In the genomic region with DNA sequence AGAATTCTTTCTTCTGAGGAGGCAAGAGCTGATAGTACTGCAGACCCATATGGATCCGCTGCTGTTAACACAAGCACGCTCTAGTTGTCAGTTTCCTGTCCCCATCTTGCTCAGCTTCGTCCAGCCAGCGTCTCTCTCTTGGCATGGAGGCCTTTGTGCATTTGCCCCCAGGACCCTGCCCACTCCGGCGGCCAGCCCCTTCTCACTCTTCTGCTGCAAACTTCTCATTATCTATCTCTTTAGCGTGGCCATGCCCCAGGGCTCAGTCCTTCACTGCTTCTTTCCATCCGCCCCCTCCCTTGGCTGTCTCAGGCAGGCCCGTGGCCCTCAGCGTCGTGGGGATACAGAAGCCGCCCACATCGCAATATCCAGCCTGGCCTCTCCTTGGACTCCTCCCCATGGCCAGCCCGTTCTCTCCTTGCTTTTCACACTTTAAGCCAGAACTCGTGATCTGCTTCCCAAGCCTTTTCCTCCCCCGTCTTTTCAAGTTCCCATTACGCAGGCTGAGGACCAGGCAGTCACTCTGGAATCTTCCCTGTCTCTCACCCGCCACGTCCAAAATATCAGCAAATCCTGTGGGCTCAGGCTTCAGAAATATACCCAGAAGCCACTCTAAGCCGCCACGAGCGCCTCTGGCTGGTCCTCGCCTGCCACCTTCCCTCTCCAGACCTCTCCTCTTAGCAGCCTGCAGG, we compare ENCODE assay signal across 14 cellular contexts.
A peak's percentile ranks its signal among the peaks of the same experiment; 100 is the strongest.
DNase-seq lines count a peak whose midpoint lies in the region; ATAC-seq and TF ChIP-seq lines count a peak whose summit lies in the region.
"Had no signal": no experiment of that assay in that cellular context is flagged by ENCODE, and none has a peak within 500 bp of the region (broad histone marks: within the 10 kb centered on the region; RNA-seq: fewer than 3 reads in every experiment).

No MANE protein-coding gene starts in this region.

- no peak overlapping the region for H3K4me3 Mint-ChIP-seq in activated naive CD4-positive, alpha-beta T cell treated with anti-CD3 and anti-CD28 coated beads, Interleukin-2, amount 10 ng/mL, durations not matched to agents 7 days and 5 days
- no peak overlapping the region for H3K4me3 Mint-ChIP-seq in T-cell
- H3K4me3 Mint-ChIP-seq: activated naive CD8-positive, alpha-beta T cell had no signal

- H3K27me3 ChIP-seq in heart right ventricle = no peaks in the 10 kb centered on the region
- H3K27me3 ChIP-seq in osteoblast (ENCODE audit: insufficient read depth, low read length) = no peaks in the 10 kb centered on the region
- no peaks in the 10 kb centered on the region for H3K27me3 ChIP-seq in vagina
- H3K27me3 ChIP-seq: upper lobe of right lung had no signal

- POLR2A ChIA-PET in T-cell (lab: Charles Lee) = no interaction called here

- H3K36me3 ChIP-seq in heart right ventricle (no peaks in the 10 kb centered on the region), osteoblast (ENCODE audit: insufficient read depth, low read length) (no peaks in the 10 kb centered on the region), vagina (no peaks in the 10 kb centered on the region)
- H3K36me3 ChIP-seq: esophagus squamous epithelium, upper lobe of right lung had no signal

- H3K9me3 Mint-ChIP-seq in activated naive CD4-positive, alpha-beta T cell treated with anti-CD3 and anti-CD28 coated beads, Interleukin-2, amount 10 ng/mL, durations not matched to agents 7 days and 5 days = no peaks in the 10 kb centered on the region
- no peaks in the 10 kb centered on the region for H3K9me3 Mint-ChIP-seq in T-cell

- peak overlapping the region; percentile 6 for H3K27ac Mint-ChIP-seq in activated naive CD4-positive, alpha-beta T cell treated with anti-CD3 and anti-CD28 coated beads, Interleukin-2, amount 10 ng/mL, durations not matched to agents 7 days and 5 days
- H3K27ac Mint-ChIP-seq in T-cell = no peak overlapping the region
- H3K27ac Mint-ChIP-seq: activated naive CD8-positive, alpha-beta T cell had no signal

- intact Hi-C loops in heart right ventricle (cut with DNase I) = loop anchor here in 1 of 10 donors (5.0 kb wide), 1 partner anchor 34 kb away; no protein-coding TSS in a partner anchor
- intact Hi-C loops in vagina (cut with DNase I) = loop anchor here (10.0 kb wide), 1 partner anchor 69 kb away; a partner anchor contains a TSS

- no peaks in the 10 kb centered on the region for H3K79me2 ChIP-seq in osteoblast (ENCODE audit: insufficient read depth, low read length)

- H3K27ac ChIP-seq in heart right ventricle = peak overlapping the region in 8 of 10 donors; percentile 46 to 88 (median 61)
- H3K27ac ChIP-seq in osteoblast (ENCODE audit: low read depth, low read length) = no peak overlapping the region
- H3K27ac ChIP-seq in vagina = peak overlapping the region; percentile 84
- H3K27ac ChIP-seq: A549, upper lobe of right lung had no signal

- H3K4me1 ChIP-seq in heart right ventricle (peaks cover 33 to 74% (median 64%) of the 10 kb centered on the region in 9 donors), osteoblast (ENCODE audit: insufficient read depth, low read length) (peaks cover 18% of the 10 kb centered on the region), vagina (peaks cover 57% of the 10 kb centered on the region)
- H3K4me1 ChIP-seq: A549 had no signal

- no peak for DNase-seq in activated naive CD4-positive, alpha-beta T cell treated with anti-CD3 and anti-CD28 coated beads, Interleukin-2, amount 10 ng/mL, durations not matched to agents 7 days and 5 days
- DNase-seq in activated naive CD4-positive, alpha-beta T cell treated with Interleukin-2 at 50 U/mL for 16 hours = no peak
- DNase-seq in heart right ventricle (peak; percentile 47 to 73), osteoblast (ENCODE audit: insufficient read length, low spot score, missing footprints) (peak; percentile 89), vagina (ENCODE audit: extremely low spot score in 2 of 2) (peak; percentile 87 to 95), T-cell (no peak)
- no peak for DNase-seq in NK-92 treated with Interleukin-12 subunit alpha and Interleukin-12 subunit beta, amount 100 ng/mL, for 24 hours (lab: John Stamatoyannopoulos, UW)
- DNase-seq: esophagus squamous epithelium, NCI-H1417, NCI-H526 treated with DMSO at 0.1 percent for 48 hours, upper lobe of right lung had no signal

- H2AFZ ChIP-seq in osteoblast (ENCODE audit: low read length) = peak overlapping the region; percentile 51

- 67 to 70% methylated on average over 23 of the region's 23 CpGs for WGBS in heart right ventricle, 2 donors

- no peaks in the 10 kb centered on the region for H3K4me1 Mint-ChIP-seq in activated naive CD4-positive, alpha-beta T cell treated with anti-CD3 and anti-CD28 coated beads, Interleukin-2, amount 10 ng/mL, durations not matched to agents 7 days and 5 days
- H3K4me1 Mint-ChIP-seq in T-cell = no peaks in the 10 kb centered on the region

- no peaks in the 10 kb centered on the region for H4K20me1 ChIP-seq in osteoblast (ENCODE audit: insufficient read depth, low read length)

- no peak overlapping the region for H3K4me2 ChIP-seq in osteoblast (ENCODE audit: insufficient read depth, low read length)
- H3K4me2 ChIP-seq: A549 had no signal

- H3K9me3 ChIP-seq in heart right ventricle (no peaks in the 10 kb centered on the region), osteoblast (ENCODE audit: low read depth, low read length) (no peaks in the 10 kb centered on the region), vagina (no peaks in the 10 kb centered on the region)
- H3K9me3 ChIP-seq: A549, esophagus squamous epithelium, upper lobe of right lung had no signal

- no peak for TF ChIP-seq POLR2A in vagina (IDR thresholded peaks at IDR 0.05)

- no peaks in the 10 kb centered on the region for H3K36me3 Mint-ChIP-seq in activated naive CD4-positive, alpha-beta T cell treated with anti-CD3 and anti-CD28 coated beads, Interleukin-2, amount 10 ng/mL, durations not matched to agents 7 days and 5 days
- no peaks in the 10 kb centered on the region for H3K36me3 Mint-ChIP-seq in T-cell
- H3K36me3 Mint-ChIP-seq: activated naive CD8-positive, alpha-beta T cell had no signal

- H3K27me3 Mint-ChIP-seq in activated naive CD4-positive, alpha-beta T cell treated with anti-CD3 and anti-CD28 coated beads, Interleukin-2, amount 10 ng/mL, durations not matched to agents 7 days and 5 days = peaks cover 36% of the 10 kb centered on the region
- no peaks in the 10 kb centered on the region for H3K27me3 Mint-ChIP-seq in T-cell
- H3K27me3 Mint-ChIP-seq: activated naive CD8-positive, alpha-beta T cell had no signal

- H3K4me3 ChIP-seq in heart right ventricle (no peak overlapping the region), osteoblast (ENCODE audit: insufficient read depth, low read length) (no peak overlapping the region), vagina (no peak overlapping the region)
- H3K4me3 ChIP-seq: A549, esophagus squamous epithelium, upper lobe of right lung had no signal

- ATAC-seq in heart right ventricle (peak in 7 of 8 donors; percentile 53 to 65 (median 59)), HG02852 (IDR thresholded peaks at IDR 0.05; ENCODE audit: unreplicated experiment) (no peak), T-cell (replicated peaks in 1 of 4) (no peak)
- ATAC-seq: A549, upper lobe of right lung had no signal

- CTCF ChIA-PET in activated naive CD4-positive, alpha-beta T cell treated with anti-CD3 and anti-CD28 coated beads, Interleukin-2, amount 10 ng/mL, durations not matched to agents 7 days and 5 days (lab: Charles Lee) = no interaction called here
- CTCF ChIA-PET in T-cell (lab: Charles Lee) = no interaction called here

- TF ChIP-seq CTCF in heart right ventricle (IDR thresholded peaks at IDR 0.05) (no peak), osteoblast (IDR thresholded peaks at IDR 0.05; ENCODE audit: extremely low read depth, low read depth, low read length) (no peak), vagina (IDR thresholded peaks at IDR 0.05) (no peak)

Comparison
In these comparisons a context has a peak if more than half of its experiments do, and no peak if none do; other contexts are left out.
1. DNase-seq: peak in heart right ventricle (2 of 2), osteoblast (single experiment) and vagina (2 of 2); none in activated naive CD4-positive, alpha-beta T cell treated with anti-CD3 and anti-CD28 coated beads, Interleukin-2, amount 10 ng/mL, durations not matched to agents 7 days and 5 days (single experiment), activated naive CD4-positive, alpha-beta T cell treated with Interleukin-2 at 50 U/mL for 16 hours (single experiment), NK-92 treated with Interleukin-12 subunit alpha and Interleukin-12 subunit beta, amount 100 ng/mL, for 24 hours (single experiment) and T-cell (0 of 34).
2. ATAC-seq: peak in heart right ventricle (7 of 8); none in HG02852 (single experiment) and T-cell (0 of 4).